8 cellular contexts compared by ENCODE assay signal in the genomic region with DNA sequence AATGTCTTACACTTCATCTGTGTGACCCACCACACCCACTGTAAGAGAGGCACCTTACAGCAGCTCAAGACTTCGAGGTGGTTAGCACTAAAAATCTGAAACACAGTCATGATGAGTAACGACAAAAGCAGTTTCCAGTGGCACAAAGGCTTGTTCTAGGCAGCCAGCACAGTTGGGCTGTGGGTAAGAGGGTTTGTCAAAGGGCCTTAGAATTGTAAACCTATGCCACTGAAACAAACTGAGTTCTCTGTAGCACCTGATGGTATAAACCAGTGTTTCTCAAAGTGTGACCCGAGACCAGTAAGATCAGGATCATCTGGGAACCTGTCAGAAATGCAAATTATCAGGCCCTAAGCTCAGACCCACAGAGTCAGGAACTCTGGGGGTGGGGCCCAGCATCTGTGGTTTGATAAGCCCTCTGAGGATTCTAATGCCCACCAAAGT. TPM values are rescaled to one million over a fixed set of nuclear protein-coding genes. Genes with fewer than 3 reads are reported as not detected.
A peak's percentile ranks its signal among the peaks of the same experiment; 100 is the strongest.
DNase-seq lines count a peak whose midpoint lies in the region; ATAC-seq and TF ChIP-seq lines count a peak whose summit lies in the region.

No MANE protein-coding gene starts in this region.

- TF ChIP-seq POLR2A in uterus (IDR thresholded peaks at IDR 0.05), result no peak

- H3K9me3 ChIP-seq in RWPE2 (ENCODE audit: severe bottlenecking) (no peaks in the 10 kb centered on the region), uterus (no peaks in the 10 kb centered on the region)

- H3K9me3 Mint-ChIP-seq in WTC11, result no peaks in the 10 kb centered on the region

- no peak overlapping the region for H3K27ac Mint-ChIP-seq in WTC11

- H3K27ac ChIP-seq in RWPE2 (ENCODE audit: poor library complexity, severe bottlenecking) (peak overlapping the region; percentile 48), uterus (no peak overlapping the region)

- DNase-seq in RWPE2 (ENCODE audit: low spot score), result no peak
- peak; percentile 25 for DNase-seq in astrocyte of the spinal cord (ENCODE audit: low read depth, low spot score)
- peak; percentile 14 for DNase-seq in stimulated activated CD4-positive, alpha-beta T cell treated with anti-CD3 and anti-CD28 coated beads, Interleukin-4, amount 100 ng/mL, for 1 hour
- DNase-seq in WTC11 (ENCODE audit: low spot score), result no peak
- DNase-seq in uterus, result no peak
- DNase-seq in posterior vena cava (ENCODE audit: low spot score), result no peak
- no peak for DNase-seq in NCI-H187 treated with DMSO at 0.1 percent for 48 hours (lab: John Stamatoyannopoulos, UW)

- TF ChIP-seq CTCF in RWPE2 (IDR thresholded peaks at IDR 0.05; ENCODE audit: poor library complexity, severe bottlenecking) (no peak), astrocyte of the spinal cord (IDR thresholded peaks at IDR 0.05; ENCODE audit: low read depth, low read length) (no peak), WTC11 (IDR thresholded peaks at IDR 0.05) (no peak), uterus (IDR thresholded peaks at IDR 0.05) (no peak)

- H3K4me3 Mint-ChIP-seq in WTC11, result no peak overlapping the region

- CTCF ChIA-PET in WTC11 (lab: Charles Lee), result interaction anchor here (1.0 to 1.7 kb wide), 2 partner anchors 36 to 64 kb away, joined by 6 to 8 read pairs; partner anchors contain the start of gene DAPK2

- peaks cover 8% of the 10 kb centered on the region for H3K4me1 Mint-ChIP-seq in WTC11

- H3K4me1 ChIP-seq in RWPE2 (ENCODE audit: insufficient read depth, poor library complexity, severe bottlenecking) (peaks cover 54% of the 10 kb centered on the region), uterus (no peaks in the 10 kb centered on the region)

- H3K4me3 ChIP-seq in RWPE2 (ENCODE audit: severe bottlenecking) (no peak overlapping the region), astrocyte of the spinal cord (ENCODE audit: low read depth, low read length) (no peak overlapping the region), uterus (no peak overlapping the region)

- H3K27me3 ChIP-seq in RWPE2 (ENCODE audit: insufficient read depth, poor library complexity, severe bottlenecking) (no peaks in the 10 kb centered on the region), uterus (no peaks in the 10 kb centered on the region)

- no peaks in the 10 kb centered on the region for H3K36me3 ChIP-seq in RWPE2 (ENCODE audit: low read depth)
- no peaks in the 10 kb centered on the region for H3K36me3 ChIP-seq in uterus

- no peaks in the 10 kb centered on the region for H3K36me3 Mint-ChIP-seq in WTC11

- in situ Hi-C loops in astrocyte of the spinal cord (cut with HindIII; ENCODE audit: low sequenced_read_pairs), result no loop called here

- intact Hi-C loops in uterus (cut with DNase I; ENCODE audit: low total_unique reads) (no loop called here), posterior vena cava (cut with DNase I) (no loop called here)

- ATAC-seq in GM21390 (IDR thresholded peaks at IDR 0.05; ENCODE audit: unreplicated experiment), result peak; percentile 47
- ATAC-seq in RWPE2 (ENCODE audit: low read depth), result peak; percentile 68
- no peak for ATAC-seq in WTC11

- no peaks in the 10 kb centered on the region for H3K27me3 Mint-ChIP-seq in WTC11 (ENCODE audit: low read depth)

- POLR2A ChIA-PET in WTC11 (lab: Charles Lee), result no interaction called here

TF ChIP-seq in WTC11, 78 proteins besides CTCF, POLR2A, EP300 and RAD21:
- TF ChIP-seq ZNF263 (CRISPR knock-in tag; IDR thresholded peaks at IDR 0.05; ENCODE audit: low read depth) (no peak), SP1 (CRISPR knock-in tag; conservative IDR thresholded peaks at IDR 0.05) (no peak)
TF ChIP-seq in WTC11: peak in this region for 0.

RNA-seq across cellular contexts. Expression of gene DAPK2, which starts 36.5 kb away (rescaled TPM):
- total RNA-seq in WTC11 (2021) (1.0 to 2.3 TPM (median 1.5 TPM) in 3 replicates), uterus (1 to 10 TPM in 3 of 4 donors, under 1 TPM in 1; 0.88 to 5.3 (median 1.4) TPM), posterior vena cava (1 to 10 TPM; 2.1 to 3.1 TPM)

Comparison
In these comparisons a context has a peak if more than half of its experiments do, and no peak if none do; other contexts are left out.
1. DNase-seq: peak in astrocyte of the spinal cord (single experiment) and stimulated activated CD4-positive, alpha-beta T cell treated with anti-CD3 and anti-CD28 coated beads, Interleukin-4, amount 100 ng/mL, for 1 hour (single experiment); none in RWPE2 (single experiment), WTC11 (single experiment), uterus (0 of 2), posterior vena cava (single experiment) and NCI-H187 treated with DMSO at 0.1 percent for 48 hours (single experiment).